12 cellular contexts compared by ENCODE assay signal in the genomic region with DNA sequence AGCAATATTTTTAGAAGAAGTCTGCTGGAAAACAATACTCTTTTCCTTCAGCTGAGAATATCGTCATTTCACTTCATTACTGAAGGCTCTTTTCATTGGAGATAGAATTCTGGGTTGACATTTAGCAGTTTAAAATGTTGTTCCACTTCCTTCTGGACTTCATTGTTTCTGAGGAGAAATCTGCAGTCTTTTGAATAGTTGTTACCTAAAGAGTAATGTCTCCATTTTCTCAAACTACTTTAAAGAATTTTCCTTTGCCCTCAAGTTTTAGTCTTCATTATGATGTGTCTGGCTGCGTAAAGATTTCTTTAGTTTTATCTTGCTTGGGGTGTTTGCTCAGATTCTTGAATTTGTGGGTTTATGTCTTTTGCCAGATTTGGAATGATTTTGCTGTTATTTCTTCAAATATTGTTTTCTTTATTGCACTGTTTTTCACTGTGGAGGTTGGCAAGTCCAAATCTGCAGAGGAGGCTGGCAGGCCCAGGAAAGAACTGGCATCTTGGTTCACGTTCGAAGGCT.
"Had no signal": no experiment of that assay in that cellular context is flagged by ENCODE, and none has a peak within 500 bp of the region (broad histone marks: within the 10 kb centered on the region; RNA-seq: fewer than 3 reads in every experiment).

No MANE protein-coding gene starts in this region.

- H3K27ac Mint-ChIP-seq: activated naive CD4-positive, alpha-beta T cell treated with anti-CD3 and anti-CD28 coated beads, Interleukin-2, amount 50 U/mL, for 72 hours; naive B cell; progenitor cell of endocrine pancreas had no signal

- H3K27me3 Mint-ChIP-seq: naive B cell had no signal

- H3K4me3 ChIP-seq: breast epithelium, upper lobe of left lung had no signal

- H3K9me3 ChIP-seq: neutrophil had no signal

- DNase-seq: foreskin melanocyte; left colon; naive B cell; stimulated activated CD4-positive, alpha-beta T cell treated with anti-CD3 and anti-CD28 coated beads, Interleukin-12 subunit alpha, Interleukin-12 subunit beta, amount 100 ng/mL, for 4 hours; stimulated activated naive CD4-positive, alpha-beta T cell treated with Interleukin-2 at 50 U/mL for 16 hours; upper lobe of left lung had no signal

- H3K4me3 Mint-ChIP-seq: naive B cell had no signal

- H3K27me3 ChIP-seq: breast epithelium, neutrophil, upper lobe of left lung had no signal

- H3K27ac ChIP-seq: breast epithelium, neutrophil had no signal

- ATAC-seq: activated naive CD4-positive, alpha-beta T cell treated with anti-CD3 and anti-CD28 coated beads, Interleukin-2, amount 50 U/mL, for 72 hours; left colon; sciatic nerve had no signal

- H3K4me1 ChIP-seq: breast epithelium, upper lobe of left lung had no signal

- FAIRE-seq: colon had no signal

- H3K36me3 ChIP-seq: breast epithelium, neutrophil, upper lobe of left lung had no signal
